28 cellular contexts compared by ENCODE assay signal in genomic region chrX:39672405-39672804, GRCh38.
"Had no signal": no experiment of that assay in that cellular context is flagged by ENCODE, and none has a peak within 500 bp of the region (broad histone marks: within the 10 kb centered on the region; RNA-seq: fewer than 3 reads in every experiment).

No MANE protein-coding gene starts in this region.

- FAIRE-seq: small intestine, urothelium cell line had no signal

- ATAC-seq: natural killer cell; psoas muscle; right cardiac atrium; right lobe of liver; stimulated activated effector memory CD8-positive, alpha-beta T cell treated with anti-CD3 and anti-CD28 coated beads, Interleukin-12 subunit alpha, Interleukin-12 subunit beta, amount 100 ng/mL, for 72 hours; stimulated activated naive B cell treated with anti-CD40 and anti-IgM and Interleukin-4, amounts not matched to agents 10 μg/mL and 1 μg/mL and 100 μg/mL, for 72 hours had no signal

- H3K27me3 ChIP-seq: neural progenitor cell, ovary, right lobe of liver, sigmoid colon, stomach, thyroid gland, tibial nerve, upper lobe of left lung, vagina had no signal

- H3K36me3 Mint-ChIP-seq: natural killer cell; neural progenitor cell; stimulated activated effector memory CD8-positive, alpha-beta T cell treated with anti-CD3 and anti-CD28 coated beads, Interleukin-12 subunit alpha, Interleukin-12 subunit beta, amount 100 ng/mL, for 72 hours; stimulated activated naive B cell treated with anti-CD40 and anti-IgM and Interleukin-4, amounts not matched to agents 10 μg/mL and 1 μg/mL and 100 μg/mL, for 72 hours had no signal

- H3K4me1 Mint-ChIP-seq: natural killer cell; stimulated activated effector memory CD8-positive, alpha-beta T cell treated with anti-CD3 and anti-CD28 coated beads, Interleukin-12 subunit alpha, Interleukin-12 subunit beta, amount 100 ng/mL, for 72 hours; stimulated activated naive B cell treated with anti-CD40 and anti-IgM and Interleukin-4, amounts not matched to agents 10 μg/mL and 1 μg/mL and 100 μg/mL, for 72 hours had no signal

- H3K4me1 ChIP-seq: parathyroid adenoma, psoas muscle, right lobe of liver, sigmoid colon, stomach, upper lobe of left lung, vagina had no signal

- H3K4me3 ChIP-seq: neural progenitor cell, ovary, psoas muscle, right lobe of liver, sigmoid colon, stomach, thoracic aorta, thyroid gland, tibial nerve, upper lobe of left lung, vagina had no signal

- H3K27me3 Mint-ChIP-seq: stimulated activated naive CD8-positive, alpha-beta T cell treated with anti-CD3 and anti-CD28 coated beads, Interleukin-15, Interleukin-2, amounts not matched to agents 100 ng/mL and 50 ng/mL, for 24 hours had no signal

- DNase-seq: natural killer cell; occipital lobe; ovary; posterior cingulate gyrus; psoas muscle; right cardiac atrium; right lobe of liver; sigmoid colon; small intestine; stimulated activated CD4-positive, alpha-beta T cell treated with anti-CD3 and anti-CD28 coated beads, Interleukin-15, amount 100 ng/mL, for 24 hours; stimulated activated CD4-positive, alpha-beta T cell treated with anti-CD3 and anti-CD28 coated beads, Interleukin-2, amount 100 ng/mL, for 24 hours; stimulated activated CD4-positive, alpha-beta T cell treated with anti-CD3 and anti-CD28 coated beads, Interleukin-2, amount 100 ng/mL, for 48 hours; stimulated activated CD4-positive, alpha-beta T cell treated with anti-CD3 and anti-CD28 coated beads, Interleukin-4, amount 100 ng/mL, for 24 hours; stimulated activated naive B cell treated with anti-CD40 and anti-IgM and Interleukin-4, amounts not matched to agents 10 μg/mL and 1 μg/mL and 100 μg/mL, for 72 hours; stimulated activated naive CD4-positive, alpha-beta T cell treated with Interleukin-2 at 50 U/mL for 16 hours; stomach; thyroid gland; trophoblast cell; upper lobe of left lung had no signal

- H3K9ac ChIP-seq: neural progenitor cell, parathyroid adenoma had no signal

- H3K27ac Mint-ChIP-seq: natural killer cell; neural progenitor cell; stimulated activated effector memory CD8-positive, alpha-beta T cell treated with anti-CD3 and anti-CD28 coated beads, Interleukin-12 subunit alpha, Interleukin-12 subunit beta, amount 100 ng/mL, for 72 hours; stimulated activated naive B cell treated with anti-CD40 and anti-IgM and Interleukin-4, amounts not matched to agents 10 μg/mL and 1 μg/mL and 100 μg/mL, for 72 hours; stimulated activated naive CD8-positive, alpha-beta T cell treated with anti-CD3 and anti-CD28 coated beads, Interleukin-15, Interleukin-2, amounts not matched to agents 100 ng/mL and 50 ng/mL, for 24 hours had no signal

- H2AFZ ChIP-seq: neural progenitor cell, parathyroid adenoma had no signal

- H3K4me3 Mint-ChIP-seq: natural killer cell; nephron; neural progenitor cell; stimulated activated effector memory CD8-positive, alpha-beta T cell treated with anti-CD3 and anti-CD28 coated beads, Interleukin-12 subunit alpha, Interleukin-12 subunit beta, amount 100 ng/mL, for 72 hours; stimulated activated naive B cell treated with anti-CD40 and anti-IgM and Interleukin-4, amounts not matched to agents 10 μg/mL and 1 μg/mL and 100 μg/mL, for 72 hours; stimulated activated naive CD8-positive, alpha-beta T cell treated with anti-CD3 and anti-CD28 coated beads, Interleukin-15, Interleukin-2, amounts not matched to agents 100 ng/mL and 50 ng/mL, for 24 hours had no signal

- H3K4me2 ChIP-seq: neural progenitor cell had no signal

- H3K9me3 Mint-ChIP-seq: natural killer cell; stimulated activated effector memory CD8-positive, alpha-beta T cell treated with anti-CD3 and anti-CD28 coated beads, Interleukin-12 subunit alpha, Interleukin-12 subunit beta, amount 100 ng/mL, for 72 hours; stimulated activated naive B cell treated with anti-CD40 and anti-IgM and Interleukin-4, amounts not matched to agents 10 μg/mL and 1 μg/mL and 100 μg/mL, for 72 hours; stimulated activated naive CD8-positive, alpha-beta T cell treated with anti-CD3 and anti-CD28 coated beads, Interleukin-15, Interleukin-2, amounts not matched to agents 100 ng/mL and 50 ng/mL, for 24 hours had no signal

- H3K9me3 ChIP-seq: ovary, psoas muscle, right lobe of liver, sigmoid colon, thoracic aorta, thyroid gland, tibial nerve, upper lobe of left lung, vagina had no signal

- H3K79me2 ChIP-seq: parathyroid adenoma had no signal

- H3K27ac ChIP-seq: neural progenitor cell, ovary, parathyroid adenoma, psoas muscle, right lobe of liver, sigmoid colon, stomach, thoracic aorta, thyroid gland, tibial nerve, upper lobe of left lung, vagina had no signal

- H3K36me3 ChIP-seq: neural progenitor cell, ovary, right lobe of liver, sigmoid colon, stomach, thoracic aorta, thyroid gland, tibial nerve, upper lobe of left lung, vagina had no signal
